Comparison of ENCODE assay signal across 1 cellular context in genomic region chr13:75489502-75490263, GRCh38.
TF ChIP-seq lines count a peak whose summit lies in the region.

No MANE protein-coding gene starts in this region.

TF ChIP-seq in SK-N-SH, 30 proteins besides CTCF, POLR2A, EP300 and RAD21 (continued from another document):
- TF ChIP-seq USF2 (IDR thresholded peaks at IDR 0.05; ENCODE audit: borderline replicate concordance, low read depth, low read length), result no peak
- TF ChIP-seq GATA2 (CRISPR knock-in tag; IDR thresholded peaks at IDR 0.05), result no peak
- TF ChIP-seq MAX (IDR thresholded peaks at IDR 0.05; ENCODE audit: low read depth), result no peak
- TF ChIP-seq SIN3A (IDR thresholded peaks at IDR 0.05; ENCODE audit: borderline replicate concordance, low read depth, low read length), result no peak
- TF ChIP-seq CHD2 (IDR thresholded peaks at IDR 0.05; ENCODE audit: low read length, partially characterized antibody), result no peak
- TF ChIP-seq MXI1 (IDR thresholded peaks at IDR 0.05; ENCODE audit: low read depth, low read length), result no peak
TF ChIP-seq in SK-N-SH: peak in this region for 0.
